14 cellular contexts compared by ENCODE assay signal in the genomic region with DNA sequence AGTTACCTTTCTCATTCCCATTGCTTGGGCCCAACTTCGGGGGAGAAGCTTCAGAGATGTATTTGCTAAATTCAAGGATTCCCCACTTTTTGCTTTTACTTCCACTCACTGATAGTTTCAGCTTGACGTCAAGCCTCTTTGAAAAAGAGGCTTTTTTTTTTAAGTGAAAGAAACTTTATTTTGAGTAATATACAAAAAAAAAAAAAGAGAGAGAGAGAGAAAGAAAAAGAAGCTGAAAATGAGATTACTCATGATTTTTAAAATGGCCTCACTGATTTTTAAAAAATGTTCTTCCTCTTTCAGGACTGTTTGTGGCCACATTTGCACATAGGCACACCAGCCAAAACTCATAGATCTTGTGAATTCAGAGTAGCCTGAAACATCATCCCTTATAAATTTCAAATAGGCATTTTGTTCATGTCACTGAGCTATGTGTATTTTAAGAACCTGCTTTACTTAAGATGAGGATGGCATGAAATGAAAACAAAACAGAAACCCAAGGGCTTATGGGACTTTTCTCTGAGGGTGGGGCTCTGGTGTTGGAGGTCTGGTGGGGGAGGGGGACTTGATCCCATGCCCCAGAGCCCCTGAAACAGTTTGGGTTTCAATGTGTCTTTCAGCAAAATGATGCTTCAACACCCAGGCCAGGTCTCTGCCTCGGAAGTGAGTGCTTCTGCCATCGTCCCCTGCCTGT. TPM values are rescaled to one million over a fixed set of nuclear protein-coding genes. Genes with fewer than 3 reads are reported as not detected.
DNase-seq lines count a peak whose midpoint lies in the region; ATAC-seq and TF ChIP-seq lines count a peak whose summit lies in the region.
"Had no signal": no experiment of that assay in that cellular context is flagged by ENCODE, and none has a peak within 500 bp of the region (broad histone marks: within the 10 kb centered on the region; RNA-seq: fewer than 3 reads in every experiment).

No MANE protein-coding gene starts in this region.

- H3K36me3 Mint-ChIP-seq in activated CD4-positive, alpha-beta T cell treated with anti-CD3 and anti-CD28 coated beads for 36 hours (ENCODE audit: low read depth), result peaks cover 90% of the 10 kb centered on the region
- peaks cover 90% of the 10 kb centered on the region for H3K36me3 Mint-ChIP-seq in activated CD8-positive, alpha-beta T cell treated with anti-CD3 and anti-CD28 coated beads for 36 hours (ENCODE audit: low read depth)
- H3K36me3 Mint-ChIP-seq in neural crest cell (ENCODE audit: low read depth), result peaks cover 18% of the 10 kb centered on the region
- H3K36me3 Mint-ChIP-seq in effector memory CD8-positive, alpha-beta T cell (ENCODE audit: insufficient read depth), result peaks cover 18% of the 10 kb centered on the region

- CTCF ChIA-PET in activated CD4-positive, alpha-beta T cell treated with anti-CD3 and anti-CD28 coated beads for 36 hours (lab: Charles Lee), result interaction anchor here (0.7 to 1.3 kb wide), 10 partner anchors 8 to 259 kb away, joined by 3 to 4 read pairs (median 3); no protein-coding TSS in a partner anchor
- CTCF ChIA-PET in activated CD8-positive, alpha-beta T cell treated with anti-CD3 and anti-CD28 coated beads for 36 hours (lab: Charles Lee), result interaction anchor here (1.2 to 2.7 kb wide), 3 partner anchors 8 to 50 kb away, joined by 4 to 12 read pairs (median 8); no protein-coding TSS in a partner anchor

- peaks cover 52% of the 10 kb centered on the region for H3K4me1 Mint-ChIP-seq in activated CD4-positive, alpha-beta T cell treated with anti-CD3 and anti-CD28 coated beads for 36 hours
- H3K4me1 Mint-ChIP-seq in activated CD8-positive, alpha-beta T cell treated with anti-CD3 and anti-CD28 coated beads for 36 hours (ENCODE audit: low read depth), result peaks cover 49% of the 10 kb centered on the region
- H3K4me1 Mint-ChIP-seq in neural crest cell, result peaks cover 20% of the 10 kb centered on the region
- peaks cover 6 to 8% of the 10 kb centered on the region in 2 donors for H3K4me1 Mint-ChIP-seq in effector memory CD8-positive, alpha-beta T cell (ENCODE audit: low read depth in 2 of 2)

- no peaks in the 10 kb centered on the region for H3K9me3 Mint-ChIP-seq in activated CD4-positive, alpha-beta T cell treated with anti-CD3 and anti-CD28 coated beads for 36 hours (ENCODE audit: low read depth)
- no peaks in the 10 kb centered on the region for H3K9me3 Mint-ChIP-seq in activated CD8-positive, alpha-beta T cell treated with anti-CD3 and anti-CD28 coated beads for 36 hours
- H3K9me3 Mint-ChIP-seq in neural crest cell, result no peaks in the 10 kb centered on the region
- no peaks in the 10 kb centered on the region for H3K9me3 Mint-ChIP-seq in effector memory CD8-positive, alpha-beta T cell

- POLR2A ChIA-PET in activated CD4-positive, alpha-beta T cell treated with anti-CD3 and anti-CD28 coated beads for 36 hours (lab: Charles Lee), result interaction anchor here (0.6 to 0.7 kb wide), 2 partner anchors 60 to 76 kb away, joined by 4 read pairs; no protein-coding TSS in a partner anchor
- POLR2A ChIA-PET in activated CD8-positive, alpha-beta T cell treated with anti-CD3 and anti-CD28 coated beads for 36 hours (lab: Charles Lee), result interaction anchor here (0.9 to 1.0 kb wide), 3 partner anchors 20 to 578 kb away, joined by 3 to 4 read pairs (median 3); no protein-coding TSS in a partner anchor

- no peak for TF ChIP-seq CTCF in activated CD8-positive, alpha-beta T cell treated with anti-CD3 and anti-CD28 coated beads for 36 hours (IDR thresholded peaks at IDR 0.05)
- no peak for TF ChIP-seq CTCF in neural crest cell (conservative IDR thresholded peaks at IDR 0.05)

- H3K27me3 Mint-ChIP-seq in activated CD4-positive, alpha-beta T cell treated with anti-CD3 and anti-CD28 coated beads for 36 hours, result peaks cover 8% of the 10 kb centered on the region
- H3K27me3 Mint-ChIP-seq in activated CD8-positive, alpha-beta T cell treated with anti-CD3 and anti-CD28 coated beads for 36 hours, result peaks cover 4% of the 10 kb centered on the region
- peaks cover 14% of the 10 kb centered on the region for H3K27me3 Mint-ChIP-seq in neural crest cell (ENCODE audit: low read depth)
- peaks cover 13 to 15% of the 10 kb centered on the region in 2 donors for H3K27me3 Mint-ChIP-seq in effector memory CD8-positive, alpha-beta T cell

- peak overlapping the region; percentile 38 for H3K27ac Mint-ChIP-seq in activated CD4-positive, alpha-beta T cell treated with anti-CD3 and anti-CD28 coated beads for 36 hours
- H3K27ac Mint-ChIP-seq in activated CD8-positive, alpha-beta T cell treated with anti-CD3 and anti-CD28 coated beads for 36 hours, result peak overlapping the region; percentile 64
- no peak overlapping the region for H3K27ac Mint-ChIP-seq in neural crest cell (ENCODE audit: unreplicated experiment)
- no peak overlapping the region for H3K27ac Mint-ChIP-seq in effector memory CD8-positive, alpha-beta T cell

- H3K4me3 Mint-ChIP-seq in activated CD4-positive, alpha-beta T cell treated with anti-CD3 and anti-CD28 coated beads for 36 hours, result no peak overlapping the region
- H3K4me3 Mint-ChIP-seq in activated CD8-positive, alpha-beta T cell treated with anti-CD3 and anti-CD28 coated beads for 36 hours, result no peak overlapping the region
- peak overlapping the region; percentile 28 for H3K4me3 Mint-ChIP-seq in neural crest cell
- H3K4me3 Mint-ChIP-seq in effector memory CD8-positive, alpha-beta T cell, result no peak overlapping the region

- no peak for DNase-seq in activated CD4-positive, alpha-beta T cell treated with anti-CD3 and anti-CD28 coated beads for 36 hours
- no peak for DNase-seq in activated CD4-positive, alpha-beta T cell treated with anti-CD3 and anti-CD28 coated beads for 4 hours
- DNase-seq in HT-29 (ENCODE audit: low spot score) (peak; percentile 9), neural crest cell (ENCODE audit: low read depth, low spot score) (no peak)
- DNase-seq in activated CD8-positive, alpha-beta T cell treated with anti-CD3 and anti-CD28 coated beads for 36 hours, result no peak
- DNase-seq in effector memory CD8-positive, alpha-beta T cell, result no peak
- DNase-seq: cortex of kidney, heart left ventricle, kidney glomerular epithelial cell, NCI-H2081 treated with DMSO at 0.1 percent for 48 hours, pancreas, SHP77 treated with DMSO at 0.1 percent for 48 hours had no signal

- peak; percentile 27 for ATAC-seq in activated CD4-positive, alpha-beta T cell treated with anti-CD3 and anti-CD28 coated beads for 36 hours
- ATAC-seq in activated CD8-positive, alpha-beta T cell treated with anti-CD3 and anti-CD28 coated beads for 36 hours, result no peak
- ATAC-seq in GM19324 (IDR thresholded peaks at IDR 0.05; ENCODE audit: low FRiP score, unreplicated experiment) (no peak), HG02973 (IDR thresholded peaks at IDR 0.05; ENCODE audit: unreplicated experiment) (no peak)
- no peak for ATAC-seq in effector memory CD8-positive, alpha-beta T cell (replicated peaks)
- ATAC-seq: heart left ventricle, pancreas had no signal

- intact Hi-C loops in activated CD4-positive, alpha-beta T cell treated with anti-CD3 and anti-CD28 coated beads for 36 hours (cut with DNase I, micrococcal nuclease), result no loop called here
- intact Hi-C loops in activated CD8-positive, alpha-beta T cell treated with anti-CD3 and anti-CD28 coated beads for 36 hours (cut with micrococcal nuclease), result no loop called here

RNA-seq across cellular contexts. Expression of a gene that starts 6.0 kb away (rescaled TPM):
- 10 to 100 TPM; 40.3 to 44.9 TPM for total RNA-seq in activated CD4-positive, alpha-beta T cell treated with anti-CD3 and anti-CD28 coated beads for 36 hours
- 104 and 105 TPM in 2 replicates for total RNA-seq in HT-29 (2014; rRNA removed; shearing (Covaris generic))
- total RNA-seq in activated CD8-positive, alpha-beta T cell treated with anti-CD3 and anti-CD28 coated beads for 36 hours, result 10 to 100 TPM; 35.4 to 41.3 TPM
- total RNA-seq in neural crest cell, result 10.3 and 12.3 TPM in 2 replicates

Comparison
In these comparisons a context has a peak if more than half of its experiments do, and no peak if none do; other contexts are left out.
1. H3K27ac Mint-ChIP-seq: peak in activated CD4-positive, alpha-beta T cell treated with anti-CD3 and anti-CD28 coated beads for 36 hours (single experiment) and activated CD8-positive, alpha-beta T cell treated with anti-CD3 and anti-CD28 coated beads for 36 hours (single experiment); none in neural crest cell (single experiment) and effector memory CD8-positive, alpha-beta T cell (0 of 2).